In genomic region chr1:160237558-160237957, GRCh38 we compare ENCODE assay signal across 21 cellular contexts. TPM values are rescaled to one million over a fixed set of nuclear protein-coding genes. Genes with fewer than 3 reads are reported as not detected.
"Had no signal": no experiment of that assay in that cellular context is flagged by ENCODE, and none has a peak within 500 bp of the region (broad histone marks: within the 10 kb centered on the region; RNA-seq: fewer than 3 reads in every experiment).

No MANE protein-coding gene starts in this region.

- H3K27me3 ChIP-seq: adrenal gland had no signal

- ATAC-seq: activated CD4-positive, CD25-positive, alpha-beta regulatory T cell treated with anti-CD3 and anti-CD28 coated beads, Interleukin-2, amount 50 U/mL, for 24 hours; activated CD8-positive, alpha-beta T cell treated with anti-CD3 and anti-CD28 coated beads, Interleukin-2, amount 10 ng/mL, durations not matched to agents 7 days and 5 days; PC-3 had no signal

- H3K9me3 ChIP-seq: adrenal gland had no signal

- H3K4me3 Mint-ChIP-seq: activated CD8-positive, alpha-beta T cell treated with anti-CD3 and anti-CD28 coated beads, Interleukin-2, amount 10 ng/mL, durations not matched to agents 7 days and 5 days; activated naive CD8-positive, alpha-beta T cell treated with anti-CD3 and anti-CD28 coated beads, Interleukin-2, amount 10 ng/mL, durations not matched to agents 7 days and 5 days had no signal

- H3K27ac Mint-ChIP-seq: activated CD8-positive, alpha-beta T cell treated with anti-CD3 and anti-CD28 coated beads, Interleukin-2, amount 10 ng/mL, durations not matched to agents 7 days and 5 days; activated naive CD8-positive, alpha-beta T cell treated with anti-CD3 and anti-CD28 coated beads, Interleukin-2, amount 10 ng/mL, durations not matched to agents 7 days and 5 days had no signal

- H3K4me3 ChIP-seq: adrenal gland had no signal

- H3K27ac ChIP-seq: adrenal gland, WERI-Rb-1 had no signal

- H3K9me3 Mint-ChIP-seq: activated naive CD8-positive, alpha-beta T cell treated with anti-CD3 and anti-CD28 coated beads, Interleukin-2, amount 10 ng/mL, durations not matched to agents 7 days and 5 days had no signal

- DNase-seq: activated CD4-positive, alpha-beta T cell treated with anti-CD3 and anti-CD28 coated beads for 4 hours; activated CD8-positive, alpha-beta memory T cell treated with anti-CD3 and anti-CD28 coated beads, Interleukin-2, amount 50 U/mL, for 48 hours; activated CD8-positive, alpha-beta T cell treated with anti-CD3 and anti-CD28 coated beads, Interleukin-2, amount 10 ng/mL, durations not matched to agents 7 days and 5 days; activated naive CD4-positive, alpha-beta T cell treated with anti-CD3 and anti-CD28 coated beads, Interleukin-2, amount 50 U/mL, for 16 hours; activated naive CD8-positive, alpha-beta T cell treated with anti-CD3 and anti-CD28 coated beads, Interleukin-2, amount 10 ng/mL, durations not matched to agents 7 days and 5 days; activated T-cell treated with anti-CD3 and anti-CD28 coated beads, Interleukin-2, amount 50 U/mL, for 1 hour; adrenal gland; anterior cingulate cortex; central memory CD4-positive, alpha-beta T cell; Karpas-422; NCI-H1105 treated with DMSO at 0.1 percent for 48 hours; NCI-H1436 treated with DMSO at 0.1 percent for 48 hours; NCI-H187; NCI-H2081 treated with DMSO at 0.1 percent for 48 hours; NCI-H446; NCI-H524; PC-3; SHP77; WERI-Rb-1 had no signal

- H3K27me3 Mint-ChIP-seq: activated naive CD8-positive, alpha-beta T cell treated with anti-CD3 and anti-CD28 coated beads, Interleukin-2, amount 10 ng/mL, durations not matched to agents 7 days and 5 days had no signal

RNA-seq across cellular contexts. Expression of gene CASQ1, which starts 47.2 kb away (rescaled TPM):
- total RNA-seq: activated CD8-positive, alpha-beta T cell treated with anti-CD3 and anti-CD28 coated beads, Interleukin-2, amount 10 ng/mL, durations not matched to agents 7 days and 5 days; activated naive CD8-positive, alpha-beta T cell treated with anti-CD3 and anti-CD28 coated beads, Interleukin-2, amount 10 ng/mL, durations not matched to agents 7 days and 5 days; PC-3; SK-MEL-5 had no signal
